ENCODE assay signal across 2 cellular contexts in the genomic region with DNA sequence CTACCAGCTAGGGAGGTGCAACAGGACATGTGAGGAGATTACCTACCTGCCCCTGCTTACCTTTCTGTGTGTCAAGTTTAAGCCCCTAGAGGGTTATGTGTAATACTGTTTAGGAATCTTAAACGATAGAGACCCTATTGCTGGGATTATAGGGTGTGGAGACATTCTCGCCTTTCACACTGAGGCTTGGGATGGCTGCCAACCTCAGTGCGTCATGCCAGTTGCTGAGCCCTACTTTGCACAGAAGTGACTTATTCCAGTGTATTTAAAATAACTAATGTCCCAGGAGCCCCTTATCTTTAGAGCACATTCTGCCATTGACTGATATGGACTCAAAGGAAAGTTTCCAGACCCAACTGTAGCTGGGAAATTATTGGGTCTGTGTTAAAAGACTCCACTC.
TF ChIP-seq lines count a peak whose summit lies in the region.

No MANE protein-coding gene starts in this region.

TF ChIP-seq in IMR-90, 13 proteins besides CTCF, POLR2A, EP300 and RAD21:
- TF ChIP-seq FOS (IDR thresholded peaks at IDR 0.05; ENCODE audit: low read depth, low read length), result no peak
- no peak for TF ChIP-seq CHD1 (IDR thresholded peaks at IDR 0.05; ENCODE audit: low read depth, low read length)
- TF ChIP-seq MXI1 (IDR thresholded peaks at IDR 0.05; ENCODE audit: borderline replicate concordance, low read depth, low read length), result no peak
- no peak for TF ChIP-seq SMC3 (IDR thresholded peaks at IDR 0.05; ENCODE audit: low read depth, low read length)
- TF ChIP-seq RFX5 (IDR thresholded peaks at IDR 0.05; ENCODE audit: low read depth, low read length), result no peak
- TF ChIP-seq, protein P1, sequence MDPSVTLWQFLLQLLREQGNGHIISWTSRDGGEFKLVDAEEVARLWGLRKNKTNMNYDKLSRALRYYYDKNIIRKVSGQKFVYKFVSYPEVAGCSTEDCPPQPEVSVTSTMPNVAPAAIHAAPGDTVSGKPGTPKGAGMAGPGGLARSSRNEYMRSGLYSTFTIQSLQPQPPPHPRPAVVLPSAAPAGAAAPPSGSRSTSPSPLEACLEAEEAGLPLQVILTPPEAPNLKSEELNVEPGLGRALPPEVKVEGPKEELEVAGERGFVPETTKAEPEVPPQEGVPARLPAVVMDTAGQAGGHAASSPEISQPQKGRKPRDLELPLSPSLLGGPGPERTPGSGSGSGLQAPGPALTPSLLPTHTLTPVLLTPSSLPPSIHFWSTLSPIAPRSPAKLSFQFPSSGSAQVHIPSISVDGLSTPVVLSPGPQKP (IDR thresholded peaks at IDR 0.05; ENCODE audit: borderline replicate concordance, low read depth, low read length), result no peak
- TF ChIP-seq MAZ (IDR thresholded peaks at IDR 0.05; ENCODE audit: borderline replicate concordance, low read depth, low read length), result no peak

TF ChIP-seq in K562, 482 proteins besides CTCF, POLR2A, EP300 and RAD21:
- TF ChIP-seq TAL1 (IDR thresholded peaks at IDR 0.05), result 0 out of 2 replicates have a peak, but pooled peaks have one; percentile 16
- TF ChIP-seq TCF3 (CRISPR knock-in tag; IDR thresholded peaks at IDR 0.05), result peak; percentile 62
- TF ChIP-seq, protein P2, sequence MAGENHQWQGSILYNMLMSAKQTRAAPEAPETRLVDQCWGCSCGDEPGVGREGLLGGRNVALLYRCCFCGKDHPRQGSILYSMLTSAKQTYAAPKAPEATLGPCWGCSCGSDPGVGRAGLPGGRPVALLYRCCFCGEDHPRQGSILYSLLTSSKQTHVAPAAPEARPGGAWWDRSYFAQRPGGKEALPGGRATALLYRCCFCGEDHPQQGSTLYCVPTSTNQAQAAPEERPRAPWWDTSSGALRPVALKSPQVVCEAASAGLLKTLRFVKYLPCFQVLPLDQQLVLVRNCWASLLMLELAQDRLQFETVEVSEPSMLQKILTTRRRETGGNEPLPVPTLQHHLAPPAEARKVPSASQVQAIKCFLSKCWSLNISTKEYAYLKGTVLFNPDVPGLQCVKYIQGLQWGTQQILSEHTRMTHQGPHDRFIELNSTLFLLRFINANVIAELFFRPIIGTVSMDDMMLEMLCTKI (IDR thresholded peaks at IDR 0.05; ENCODE audit: partially characterized antibody), result no peak
- TF ChIP-seq ARID1B (IDR thresholded peaks at IDR 0.05), result peak; percentile 50
- TF ChIP-seq FOSL1 (tag; conservative IDR thresholded peaks at IDR 0.05), result peak; percentile 63
- no peak for TF ChIP-seq JUNB (CRISPR knock-in tag; conservative IDR thresholded peaks at IDR 0.05)
- peak; percentile 55 for TF ChIP-seq CBFA2T3 (IDR thresholded peaks at IDR 0.05)
- TF ChIP-seq MEIS2 (IDR thresholded peaks at IDR 0.05; ENCODE audit: partially characterized antibody), result peak; percentile 7
